ENCODE assay signal across 1 cellular context in the genomic region with DNA sequence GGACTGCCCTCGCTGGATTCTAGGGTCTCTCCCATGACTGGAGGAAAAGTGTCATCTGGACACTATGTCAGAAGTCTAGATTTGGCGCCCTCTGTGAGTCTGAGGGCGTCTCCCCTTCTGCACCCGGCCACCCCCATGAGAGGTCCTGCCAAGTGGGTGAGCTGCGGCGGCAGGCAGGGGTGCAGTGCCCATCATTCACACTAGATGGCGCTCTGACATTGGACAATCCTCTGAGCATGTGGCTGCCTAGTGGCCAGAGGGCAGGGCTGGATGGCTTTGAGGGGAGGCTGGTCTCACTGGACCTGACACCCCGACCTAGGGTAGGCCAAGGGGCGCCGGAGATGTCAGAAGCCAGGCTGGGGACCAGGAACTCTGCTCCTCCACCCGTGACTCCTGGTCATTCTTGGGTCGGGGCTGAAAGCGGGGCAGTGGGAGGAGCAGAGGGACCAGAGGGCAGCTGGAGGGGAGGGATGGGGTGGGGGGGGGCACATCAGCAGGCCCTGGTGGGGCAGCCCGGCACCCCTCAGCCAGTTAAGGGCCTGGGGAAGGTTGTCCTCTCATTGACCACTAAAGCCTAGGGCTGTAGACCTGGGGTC.
TF ChIP-seq lines count a peak whose summit lies in the region.

No MANE protein-coding gene starts in this region.

TF ChIP-seq in K562, 482 proteins besides CTCF, POLR2A, EP300 and RAD21 (continued from another document):
- TF ChIP-seq, protein P1, sequence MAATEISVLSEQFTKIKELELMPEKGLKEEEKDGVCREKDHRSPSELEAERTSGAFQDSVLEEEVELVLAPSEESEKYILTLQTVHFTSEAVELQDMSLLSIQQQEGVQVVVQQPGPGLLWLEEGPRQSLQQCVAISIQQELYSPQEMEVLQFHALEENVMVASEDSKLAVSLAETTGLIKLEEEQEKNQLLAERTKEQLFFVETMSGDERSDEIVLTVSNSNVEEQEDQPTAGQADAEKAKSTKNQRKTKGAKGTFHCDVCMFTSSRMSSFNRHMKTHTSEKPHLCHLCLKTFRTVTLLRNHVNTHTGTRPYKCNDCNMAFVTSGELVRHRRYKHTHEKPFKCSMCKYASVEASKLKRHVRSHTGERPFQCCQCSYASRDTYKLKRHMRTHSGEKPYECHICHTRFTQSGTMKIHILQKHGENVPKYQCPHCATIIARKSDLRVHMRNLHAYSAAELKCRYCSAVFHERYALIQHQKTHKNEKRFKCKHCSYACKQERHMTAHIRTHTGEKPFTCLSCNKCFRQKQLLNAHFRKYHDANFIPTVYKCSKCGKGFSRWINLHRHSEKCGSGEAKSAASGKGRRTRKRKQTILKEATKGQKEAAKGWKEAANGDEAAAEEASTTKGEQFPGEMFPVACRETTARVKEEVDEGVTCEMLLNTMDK (IDR thresholded peaks at IDR 0.05; ENCODE audit: borderline replicate concordance, insufficient read depth, low read depth, low read length, poor library complexity, severe bottlenecking) = peak; percentile 31
- TF ChIP-seq STAG1 (CRISPR knock-in tag; IDR thresholded peaks at IDR 0.05; ENCODE audit: borderline replicate concordance) (peak; percentile 97), MAFK (IDR thresholded peaks at IDR 0.05; ENCODE audit: low read length) (no peak)
TF ChIP-seq in K562: peak in this region for 24.
